Comparison of ENCODE assay signal across 15 cellular contexts in genomic region chr16:75035410-75035968, GRCh38.
"Had no signal": no experiment of that assay in that cellular context is flagged by ENCODE, and none has a peak within 500 bp of the region (broad histone marks: within the 10 kb centered on the region; RNA-seq: fewer than 3 reads in every experiment).

No MANE protein-coding gene starts in this region.

- H3K27me3 Mint-ChIP-seq: naive thymus-derived CD8-positive, alpha-beta T cell; stimulated activated naive B cell treated with anti-CD40 and anti-IgM and Interleukin-4, amounts not matched to agents 10 μg/mL and 1 μg/mL and 100 μg/mL, for 72 hours; stimulated activated naive CD8-positive, alpha-beta T cell treated with anti-CD3 and anti-CD28 coated beads, Interleukin-15, amount 100 ng/mL, for 72 hours had no signal

- H3K4me3 Mint-ChIP-seq: naive thymus-derived CD8-positive, alpha-beta T cell; neural crest cell; stimulated activated naive B cell treated with anti-CD40 and anti-IgM and Interleukin-4, amounts not matched to agents 10 μg/mL and 1 μg/mL and 100 μg/mL, for 72 hours; stimulated activated naive CD8-positive, alpha-beta T cell treated with anti-CD3 and anti-CD28 coated beads, Interleukin-15, amount 100 ng/mL, for 72 hours had no signal

- DNase-seq: effector CD4-positive, alpha-beta T cell; foreskin melanocyte; head of caudate nucleus; kidney; left colon; mucosa of descending colon; naive thymus-derived CD8-positive, alpha-beta T cell; stimulated activated CD4-positive, alpha-beta T cell treated with anti-CD3 and anti-CD28 coated beads, Interleukin-2, amount 100 ng/mL, for 24 hours; stimulated activated CD4-positive, alpha-beta T cell treated with anti-CD3 and anti-CD28 coated beads, Interleukin-4, amount 100 ng/mL, for 4 hours; stimulated activated naive B cell treated with anti-CD40 and anti-IgM and Interleukin-4, amounts not matched to agents 10 μg/mL and 1 μg/mL and 100 μg/mL, for 72 hours; stimulated activated naive CD8-positive, alpha-beta T cell treated with anti-CD3 and anti-CD28 coated beads, Interleukin-15, amount 100 ng/mL, for 72 hours; testis; transverse colon had no signal

- H3K27ac Mint-ChIP-seq: naive thymus-derived CD8-positive, alpha-beta T cell; stimulated activated naive B cell treated with anti-CD40 and anti-IgM and Interleukin-4, amounts not matched to agents 10 μg/mL and 1 μg/mL and 100 μg/mL, for 72 hours; stimulated activated naive CD8-positive, alpha-beta T cell treated with anti-CD3 and anti-CD28 coated beads, Interleukin-15, amount 100 ng/mL, for 72 hours had no signal

- ATAC-seq: left colon; mucosa of descending colon; naive thymus-derived CD8-positive, alpha-beta T cell; sciatic nerve; stimulated activated naive B cell treated with anti-CD40 and anti-IgM and Interleukin-4, amounts not matched to agents 10 μg/mL and 1 μg/mL and 100 μg/mL, for 72 hours; stimulated activated naive CD8-positive, alpha-beta T cell treated with anti-CD3 and anti-CD28 coated beads, Interleukin-15, amount 100 ng/mL, for 72 hours had no signal

- H3K4me1 Mint-ChIP-seq: stimulated activated naive B cell treated with anti-CD40 and anti-IgM and Interleukin-4, amounts not matched to agents 10 μg/mL and 1 μg/mL and 100 μg/mL, for 72 hours; stimulated activated naive CD8-positive, alpha-beta T cell treated with anti-CD3 and anti-CD28 coated beads, Interleukin-15, amount 100 ng/mL, for 72 hours had no signal
